ENCODE assay signal across 17 cellular contexts in genomic region chr5:66647146-66647856, GRCh38.
"Had no signal": no experiment of that assay in that cellular context is flagged by ENCODE, and none has a peak within 500 bp of the region (broad histone marks: within the 10 kb centered on the region; RNA-seq: fewer than 3 reads in every experiment).

No MANE protein-coding gene starts in this region.

- H3K36me3 Mint-ChIP-seq: activated CD8-positive, alpha-beta memory T cell treated with anti-CD3 and anti-CD28 coated beads, Interleukin-2, amount 10 ng/mL, durations not matched to agents 7 days and 5 days; mesothelial cell of epicardium had no signal

- H3K9me3 ChIP-seq: esophagus squamous epithelium, right lobe of liver had no signal

- H3K4me3 ChIP-seq: cardiac muscle cell, esophagus squamous epithelium, right lobe of liver, spleen had no signal

- H3K27ac Mint-ChIP-seq: activated CD8-positive, alpha-beta memory T cell treated with anti-CD3 and anti-CD28 coated beads, Interleukin-2, amount 10 ng/mL, durations not matched to agents 7 days and 5 days; activated naive CD8-positive, alpha-beta T cell; activated T-cell treated with anti-CD3 and anti-CD28 coated beads, Interleukin-2, amount 50 U/mL, for 24 hours; mesothelial cell of epicardium; stimulated activated naive B cell treated with anti-CD40 and anti-IgM and Interleukin-4, amounts not matched to agents 10 μg/mL and 1 μg/mL and 100 μg/mL, for 72 hours had no signal

- H3K27me3 ChIP-seq: cardiac muscle cell, esophagus squamous epithelium, right lobe of liver, spleen had no signal

- ATAC-seq: activated CD8-positive, alpha-beta memory T cell treated with anti-CD3 and anti-CD28 coated beads, Interleukin-2, amount 10 ng/mL, durations not matched to agents 7 days and 5 days; stimulated activated naive B cell treated with anti-CD40 and anti-IgM and Interleukin-4, amounts not matched to agents 10 μg/mL and 1 μg/mL and 100 μg/mL, for 72 hours had no signal

- H3K36me3 ChIP-seq: cardiac muscle cell, esophagus squamous epithelium, right lobe of liver, spleen had no signal

- H3K27ac ChIP-seq: cardiac muscle cell, esophagus squamous epithelium, right lobe of liver, spleen had no signal

- H3K4me1 Mint-ChIP-seq: activated CD8-positive, alpha-beta memory T cell treated with anti-CD3 and anti-CD28 coated beads, Interleukin-2, amount 10 ng/mL, durations not matched to agents 7 days and 5 days; stimulated activated naive B cell treated with anti-CD40 and anti-IgM and Interleukin-4, amounts not matched to agents 10 μg/mL and 1 μg/mL and 100 μg/mL, for 72 hours had no signal

- H3K27me3 Mint-ChIP-seq: stimulated activated naive B cell treated with anti-CD40 and anti-IgM and Interleukin-4, amounts not matched to agents 10 μg/mL and 1 μg/mL and 100 μg/mL, for 72 hours had no signal

- H3K4me1 ChIP-seq: esophagus squamous epithelium had no signal

- H3K4me3 Mint-ChIP-seq: activated CD8-positive, alpha-beta memory T cell treated with anti-CD3 and anti-CD28 coated beads, Interleukin-2, amount 10 ng/mL, durations not matched to agents 7 days and 5 days; activated naive CD8-positive, alpha-beta T cell; activated T-cell treated with anti-CD3 and anti-CD28 coated beads, Interleukin-2, amount 50 U/mL, for 24 hours; mesothelial cell of epicardium; stimulated activated naive B cell treated with anti-CD40 and anti-IgM and Interleukin-4, amounts not matched to agents 10 μg/mL and 1 μg/mL and 100 μg/mL, for 72 hours had no signal

- DNase-seq: activated CD4-positive, alpha-beta T cell treated with anti-CD3 and anti-CD28 coated beads for 1 hour; activated CD4-positive, alpha-beta T cell treated with anti-CD3 and anti-CD28 coated beads, Interleukin-2, amount 50 U/mL, for 48 hours; activated CD8-positive, alpha-beta memory T cell treated with anti-CD3 and anti-CD28 coated beads, Interleukin-2, amount 10 ng/mL, durations not matched to agents 7 days and 5 days; activated gamma-delta T cell; activated T-cell treated with anti-CD3 and anti-CD28 coated beads, Interleukin-2, amount 50 U/mL, for 24 hours; aorta; esophagus squamous epithelium; foreskin melanocyte; islet precursor cell; posterior cingulate gyrus; right lobe of liver; spleen; stimulated activated CD4-positive, alpha-beta T cell treated with anti-CD3 and anti-CD28 coated beads, Interleukin-1b, Interleukin-23, amount 100 ng/mL, for 48 hours; stimulated activated naive B cell treated with anti-CD40 and anti-IgM and Interleukin-4, amounts not matched to agents 10 μg/mL and 1 μg/mL and 100 μg/mL, for 72 hours had no signal
